In genomic region chr5:133983674-133984073, GRCh38 we compare ENCODE assay signal across 22 cellular contexts. TPM values are rescaled to one million over a fixed set of nuclear protein-coding genes. Genes with fewer than 3 reads are reported as not detected.
DNase-seq lines count a peak whose midpoint lies in the region; ATAC-seq and TF ChIP-seq lines count a peak whose summit lies in the region.
"Had no signal": no experiment of that assay in that cellular context is flagged by ENCODE, and none has a peak within 500 bp of the region (broad histone marks: within the 10 kb centered on the region; RNA-seq: fewer than 3 reads in every experiment).

No MANE protein-coding gene starts in this region.

- WGBS in lower leg skin, 2 donors, result 83 to 84% methylated on average over 5 of the region's 5 CpGs

- DNase-seq in activated CD4-positive, alpha-beta T cell treated with anti-CD3 and anti-CD28 coated beads, Interleukin-2, amount 10 ng/mL, durations not matched to agents 7 days and 5 days, result no peak
- DNase-seq in activated CD4-positive, alpha-beta T cell treated with anti-CD3 and anti-CD28 coated beads, Interleukin-2, amount 50 U/mL, for 1 hour, result no peak
- DNase-seq in stimulated activated naive CD8-positive, alpha-beta T cell treated with anti-CD3 and anti-CD28 coated beads, Interleukin-15, amount 100 ng/mL, for 72 hours, result no peak
- DNase-seq in amniotic epithelial cell (ENCODE audit: low read depth) (peak; percentile 73), lower leg skin (ENCODE audit: low spot score in 2 of 2) (no peak)
- DNase-seq: 8988T; Calu3; CD4-positive, CD25-positive, alpha-beta regulatory T cell; EL; HFFc6; NCI-H1417; NCI-H187; NCI-H2227 treated with DMSO at 0.1 percent for 48 hours; NCI-H524; NCI-H82; PC-3; RPMI8226; SIG-M5 had no signal

- H3K9me3 Mint-ChIP-seq in activated CD4-positive, alpha-beta T cell treated with anti-CD3 and anti-CD28 coated beads, Interleukin-2, amount 10 ng/mL, durations not matched to agents 7 days and 5 days, result no peaks in the 10 kb centered on the region
- H3K9me3 Mint-ChIP-seq in stimulated activated naive CD8-positive, alpha-beta T cell treated with anti-CD3 and anti-CD28 coated beads, Interleukin-15, Interleukin-2, amounts not matched to agents 100 ng/mL and 50 ng/mL, for 24 hours, result no peaks in the 10 kb centered on the region
- no peaks in the 10 kb centered on the region for H3K9me3 Mint-ChIP-seq in stimulated activated naive CD8-positive, alpha-beta T cell treated with anti-CD3 and anti-CD28 coated beads, Interleukin-15, amount 100 ng/mL, for 72 hours
- H3K9me3 Mint-ChIP-seq: CD4-positive, CD25-positive, alpha-beta regulatory T cell; HFFc6 had no signal

- peaks cover 13% of the 10 kb centered on the region for H3K4me1 Mint-ChIP-seq in activated CD4-positive, alpha-beta T cell treated with anti-CD3 and anti-CD28 coated beads, Interleukin-2, amount 10 ng/mL, durations not matched to agents 7 days and 5 days
- peaks cover 28% of the 10 kb centered on the region for H3K4me1 Mint-ChIP-seq in stimulated activated naive CD8-positive, alpha-beta T cell treated with anti-CD3 and anti-CD28 coated beads, Interleukin-15, Interleukin-2, amounts not matched to agents 100 ng/mL and 50 ng/mL, for 24 hours (ENCODE audit: low read depth)
- peaks cover 11% of the 10 kb centered on the region for H3K4me1 Mint-ChIP-seq in stimulated activated naive CD8-positive, alpha-beta T cell treated with anti-CD3 and anti-CD28 coated beads, Interleukin-15, amount 100 ng/mL, for 72 hours

- no peaks in the 10 kb centered on the region for H3K27me3 Mint-ChIP-seq in activated CD4-positive, alpha-beta T cell treated with anti-CD3 and anti-CD28 coated beads, Interleukin-2, amount 10 ng/mL, durations not matched to agents 7 days and 5 days
- no peaks in the 10 kb centered on the region for H3K27me3 Mint-ChIP-seq in stimulated activated naive CD8-positive, alpha-beta T cell treated with anti-CD3 and anti-CD28 coated beads, Interleukin-15, Interleukin-2, amounts not matched to agents 100 ng/mL and 50 ng/mL, for 24 hours
- no peaks in the 10 kb centered on the region for H3K27me3 Mint-ChIP-seq in stimulated activated naive CD8-positive, alpha-beta T cell treated with anti-CD3 and anti-CD28 coated beads, Interleukin-15, amount 100 ng/mL, for 72 hours
- H3K27me3 Mint-ChIP-seq: CD4-positive, CD25-positive, alpha-beta regulatory T cell had no signal

- no peak for TF ChIP-seq POLR2A in lower leg skin (IDR thresholded peaks at IDR 0.05)

- H3K36me3 Mint-ChIP-seq in activated CD4-positive, alpha-beta T cell treated with anti-CD3 and anti-CD28 coated beads, Interleukin-2, amount 10 ng/mL, durations not matched to agents 7 days and 5 days (ENCODE audit: low read depth), result peaks cover 46% of the 10 kb centered on the region
- H3K36me3 Mint-ChIP-seq in stimulated activated naive CD8-positive, alpha-beta T cell treated with anti-CD3 and anti-CD28 coated beads, Interleukin-15, Interleukin-2, amounts not matched to agents 100 ng/mL and 50 ng/mL, for 24 hours (ENCODE audit: low read depth), result peaks cover 75% of the 10 kb centered on the region

- no peak for TF ChIP-seq CTCF in lower leg skin (IDR thresholded peaks at IDR 0.05)

- POLR2A ChIA-PET in activated CD4-positive, alpha-beta T cell treated with anti-CD3 and anti-CD28 coated beads, Interleukin-2, amount 10 ng/mL, durations not matched to agents 7 days and 5 days (lab: Charles Lee), result no interaction called here

- intact Hi-C loops in lower leg skin (cut with DNase I; ENCODE audit: low total_unique reads), result loop anchor here (10.0 kb wide), 1 partner anchor 869 kb away; no protein-coding TSS in a partner anchor

- no peak overlapping the region for H3K4me3 ChIP-seq in lower leg skin (ENCODE audit: low read depth, poor library complexity, severe bottlenecking)
- H3K4me3 ChIP-seq: GM12878 had no signal

- H3K4me3 Mint-ChIP-seq in activated CD4-positive, alpha-beta T cell treated with anti-CD3 and anti-CD28 coated beads, Interleukin-2, amount 10 ng/mL, durations not matched to agents 7 days and 5 days, result no peak overlapping the region
- no peak overlapping the region for H3K4me3 Mint-ChIP-seq in stimulated activated naive CD8-positive, alpha-beta T cell treated with anti-CD3 and anti-CD28 coated beads, Interleukin-15, Interleukin-2, amounts not matched to agents 100 ng/mL and 50 ng/mL, for 24 hours
- no peak overlapping the region for H3K4me3 Mint-ChIP-seq in stimulated activated naive CD8-positive, alpha-beta T cell treated with anti-CD3 and anti-CD28 coated beads, Interleukin-15, amount 100 ng/mL, for 72 hours
- H3K4me3 Mint-ChIP-seq: CD4-positive, CD25-positive, alpha-beta regulatory T cell; HFFc6 had no signal

- CTCF ChIA-PET in activated CD4-positive, alpha-beta T cell treated with anti-CD3 and anti-CD28 coated beads, Interleukin-2, amount 10 ng/mL, durations not matched to agents 7 days and 5 days (lab: Charles Lee), result interaction anchor here (13.2 kb wide), 1 partner anchor 13 kb away, joined by 87 read pairs; no protein-coding TSS in a partner anchor

- H3K27ac Mint-ChIP-seq in activated CD4-positive, alpha-beta T cell treated with anti-CD3 and anti-CD28 coated beads, Interleukin-2, amount 10 ng/mL, durations not matched to agents 7 days and 5 days, result peak overlapping the region; percentile 60
- H3K27ac Mint-ChIP-seq in stimulated activated naive CD8-positive, alpha-beta T cell treated with anti-CD3 and anti-CD28 coated beads, Interleukin-15, Interleukin-2, amounts not matched to agents 100 ng/mL and 50 ng/mL, for 24 hours, result peak overlapping the region; percentile 17
- peak overlapping the region in 1 of 2 donors; percentile 92 for H3K27ac Mint-ChIP-seq in stimulated activated naive CD8-positive, alpha-beta T cell treated with anti-CD3 and anti-CD28 coated beads, Interleukin-15, amount 100 ng/mL, for 72 hours
- H3K27ac Mint-ChIP-seq: HFFc6 had no signal

- ATAC-seq in stimulated activated naive CD8-positive, alpha-beta T cell treated with anti-CD3 and anti-CD28 coated beads, Interleukin-15, amount 100 ng/mL, for 72 hours, result no peak
- ATAC-seq in GM21825 (IDR thresholded peaks at IDR 0.05; ENCODE audit: unreplicated experiment) (no peak), GM19463 (IDR thresholded peaks at IDR 0.05; ENCODE audit: unreplicated experiment) (no peak)
- ATAC-seq: GM12878, PC-3 had no signal

RNA-seq across cellular contexts. Expression of gene C5orf15, which starts 15.2 kb away (rescaled TPM):
- total RNA-seq in activated CD4-positive, alpha-beta T cell treated with anti-CD3 and anti-CD28 coated beads, Interleukin-2, amount 10 ng/mL, durations not matched to agents 7 days and 5 days, result 10 to 100 TPM; 21.9 to 32.7 TPM
- 10 to 100 TPM; 26.0 to 64.8 (median 35.4) TPM for total RNA-seq in lower leg skin

RNA-seq across cellular contexts. Expression of gene VDAC1, which starts 21.1 kb away (rescaled TPM):
- total RNA-seq in activated CD4-positive, alpha-beta T cell treated with anti-CD3 and anti-CD28 coated beads, Interleukin-2, amount 10 ng/mL, durations not matched to agents 7 days and 5 days, result 100 to 1,000 TPM; 184 to 208 TPM
- 100 to 1,000 TPM; 113 to 159 (median 145) TPM for total RNA-seq in lower leg skin
